ENCODE assay signal across 13 cellular contexts in genomic region chr17:21419299-21420239, GRCh38. TPM values are rescaled to one million over a fixed set of nuclear protein-coding genes. Genes with fewer than 3 reads are reported as not detected.
DNase-seq lines count a peak whose midpoint lies in the region; ATAC-seq lines count a peak whose summit lies in the region.
"Had no signal": no experiment of that assay in that cellular context is flagged by ENCODE, and none has a peak within 500 bp of the region (broad histone marks: within the 10 kb centered on the region; RNA-seq: fewer than 3 reads in every experiment).

No MANE protein-coding gene starts in this region.

- H3K4me1 Mint-ChIP-seq in activated T-helper 17 cell treated with anti-CD3 and anti-CD28 coated beads, Interleukin-2, amount 50 U/mL, for 72 hours, result peaks cover 8% of the 10 kb centered on the region

- H3K36me3 Mint-ChIP-seq in activated T-helper 17 cell treated with anti-CD3 and anti-CD28 coated beads, Interleukin-2, amount 50 U/mL, for 72 hours (ENCODE audit: low read depth), result no peaks in the 10 kb centered on the region

- peak overlapping the region; percentile 46 for H3K4me3 Mint-ChIP-seq in activated T-helper 17 cell treated with anti-CD3 and anti-CD28 coated beads, Interleukin-2, amount 50 U/mL, for 72 hours
- H3K4me3 Mint-ChIP-seq: T-helper 1 cell treated with Interleukin-12 subunit alpha and Interleukin-12 subunit beta and Interleukin-4 antibody, amounts not matched to agents 30 μg/mL and 1 μg/mL, for 36 hours had no signal

- ATAC-seq in activated T-helper 17 cell treated with anti-CD3 and anti-CD28 coated beads, Interleukin-2, amount 50 U/mL, for 72 hours (replicated peaks), result peak; percentile 34
- ATAC-seq in HG02642 (IDR thresholded peaks at IDR 0.05; ENCODE audit: poor library complexity, unreplicated experiment), result no peak
- ATAC-seq: left lobe of liver had no signal

- DNase-seq in stimulated activated CD4-positive, alpha-beta T cell treated with anti-CD3 and anti-CD28 coated beads, Interleukin-4, amount 100 ng/mL, for 1 hour, result peak; percentile 48
- no peak for DNase-seq in stimulated activated CD4-positive, alpha-beta T cell treated with anti-CD3 and anti-CD28 coated beads, Interleukin-1b, Interleukin-23, amount 100 ng/mL, for 48 hours
- DNase-seq in islet precursor cell (peak; percentile 69), SIG-M5 (lab: John Stamatoyannopoulos, UW) (no peak), NCI-H1105 treated with DMSO at 0.1 percent for 48 hours (lab: John Stamatoyannopoulos, UW) (no peak), NCI-H2029 (lab: John Stamatoyannopoulos, UW) (no peak)
- DNase-seq: AML-193, NCI-H187, nucleus accumbens had no signal

- H3K27ac Mint-ChIP-seq in activated T-helper 17 cell treated with anti-CD3 and anti-CD28 coated beads, Interleukin-2, amount 50 U/mL, for 72 hours, result peak overlapping the region; percentile 29
- H3K27ac Mint-ChIP-seq: T-helper 1 cell treated with Interleukin-12 subunit alpha and Interleukin-12 subunit beta and Interleukin-4 antibody, amounts not matched to agents 30 μg/mL and 1 μg/mL, for 36 hours had no signal

- no peaks in the 10 kb centered on the region for H3K9me3 Mint-ChIP-seq in activated T-helper 17 cell treated with anti-CD3 and anti-CD28 coated beads, Interleukin-2, amount 50 U/mL, for 72 hours
- H3K9me3 Mint-ChIP-seq: T-helper 1 cell treated with Interleukin-12 subunit alpha and Interleukin-12 subunit beta and Interleukin-4 antibody, amounts not matched to agents 30 μg/mL and 1 μg/mL, for 36 hours had no signal

- H3K27me3 Mint-ChIP-seq in activated T-helper 17 cell treated with anti-CD3 and anti-CD28 coated beads, Interleukin-2, amount 50 U/mL, for 72 hours, result peaks cover 1% of the 10 kb centered on the region

RNA-seq across cellular contexts. Expression of gene KCNJ12, which starts 43.4 kb away (rescaled TPM):
- total RNA-seq in activated T-helper 17 cell treated with anti-CD3 and anti-CD28 coated beads, Interleukin-2, amount 50 U/mL, for 72 hours, result under 1 TPM in 1 of 2 donors, not detected in 1; 0.05 TPM

Comparison
In these comparisons a context has a peak if more than half of its experiments do, and no peak if none do; other contexts are left out.
1. DNase-seq: peak in stimulated activated CD4-positive, alpha-beta T cell treated with anti-CD3 and anti-CD28 coated beads, Interleukin-4, amount 100 ng/mL, for 1 hour (single experiment) and islet precursor cell (single experiment); none in stimulated activated CD4-positive, alpha-beta T cell treated with anti-CD3 and anti-CD28 coated beads, Interleukin-1b, Interleukin-23, amount 100 ng/mL, for 48 hours (single experiment), SIG-M5 (single experiment), NCI-H1105 treated with DMSO at 0.1 percent for 48 hours (single experiment) and NCI-H2029 (single experiment).